ENCODE assay signal across 2 cellular contexts in genomic region chr1:240349695-240350094, GRCh38.
TF ChIP-seq lines count a peak whose summit lies in the region.

No MANE protein-coding gene starts in this region.

TF ChIP-seq in SK-N-SH, 30 proteins besides CTCF, POLR2A, EP300 and RAD21 (continued from another document):
- TF ChIP-seq SIN3A (IDR thresholded peaks at IDR 0.05; ENCODE audit: borderline replicate concordance, low read depth, low read length) (no peak), EZH2phosphoT487 (IDR thresholded peaks at IDR 0.05; ENCODE audit: borderline replicate concordance, low read depth) (no peak), USF1 (IDR thresholded peaks at IDR 0.05; ENCODE audit: borderline replicate concordance, low read depth) (no peak), GABPA (IDR thresholded peaks at IDR 0.05; ENCODE audit: low read depth) (no peak), TEAD4 (IDR thresholded peaks at IDR 0.05; ENCODE audit: borderline replicate concordance, insufficient read depth) (no peak), RXRA (IDR thresholded peaks at IDR 0.05; ENCODE audit: borderline replicate concordance, low read depth) (no peak), FOSL2 (IDR thresholded peaks at IDR 0.05; ENCODE audit: borderline replicate concordance, low read depth) (no peak), NFIC (IDR thresholded peaks at IDR 0.05; ENCODE audit: borderline replicate concordance) (no peak)

TF ChIP-seq in SK-N-SH treated with all-trans-retinoic acid at 6 μM for 48 hours, 23 proteins besides CTCF, POLR2A, EP300 and RAD21 (continued from another document):
- no peak for TF ChIP-seq PPARA (CRISPR knock-in tag; IDR thresholded peaks at IDR 0.05; ENCODE audit: borderline replicate concordance)
- no peak for TF ChIP-seq ZFP3 (CRISPR knock-in tag; IDR thresholded peaks at IDR 0.05)
- TF ChIP-seq ZNF8 (CRISPR knock-in tag; IDR thresholded peaks at IDR 0.05), result no peak
- TF ChIP-seq ZFP30 (CRISPR knock-in tag; IDR thresholded peaks at IDR 0.05), result no peak
- no peak for TF ChIP-seq CREB5 (CRISPR knock-in tag; IDR thresholded peaks at IDR 0.05; ENCODE audit: low read depth)
